21 cellular contexts compared by ENCODE assay signal in the genomic region with DNA sequence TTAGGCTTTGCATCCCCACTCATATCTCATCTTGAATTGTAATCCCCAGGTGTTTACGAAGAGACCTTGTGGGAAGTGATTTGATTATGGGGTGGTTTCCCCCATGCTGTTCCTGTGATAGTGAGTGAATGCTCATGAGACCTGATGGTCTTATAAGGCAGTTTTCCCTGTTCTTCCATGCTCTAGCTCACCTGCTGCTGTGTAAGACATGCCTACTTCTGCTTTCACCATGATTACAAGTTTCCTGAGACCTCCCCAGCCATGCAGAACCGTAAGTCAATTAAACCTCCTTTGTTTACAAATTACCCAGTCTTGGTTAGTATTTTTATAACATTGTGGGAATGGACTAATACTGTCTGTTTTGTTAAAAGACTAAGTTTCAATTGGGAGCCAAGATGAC. TPM values are rescaled to one million over a fixed set of nuclear protein-coding genes. Genes with fewer than 3 reads are reported as not detected.
A peak's percentile ranks its signal among the peaks of the same experiment; 100 is the strongest.
DNase-seq lines count a peak whose midpoint lies in the region; ATAC-seq and TF ChIP-seq lines count a peak whose summit lies in the region.
"Had no signal": no experiment of that assay in that cellular context is flagged by ENCODE, and none has a peak within 500 bp of the region (broad histone marks: within the 10 kb centered on the region; RNA-seq: fewer than 3 reads in every experiment).

No MANE protein-coding gene starts in this region.

- no peak overlapping the region for H3K4me3 Mint-ChIP-seq in immature natural killer cell
- H3K4me3 Mint-ChIP-seq: central memory CD8-positive, alpha-beta T cell; stimulated activated effector memory CD8-positive, alpha-beta T cell treated with anti-CD3 and anti-CD28 coated beads, Interleukin-12 subunit alpha, Interleukin-12 subunit beta, amount 100 ng/mL, for 72 hours had no signal

- H4K8ac ChIP-seq in trophoblast cell (ENCODE audit: low read depth, low read length): no peak overlapping the region

- peaks cover 0 to 5% (median 3%) of the 10 kb centered on the region in 3 donors for H3K27me3 Mint-ChIP-seq in immature natural killer cell (ENCODE audit: low read depth in 3 of 3)
- H3K27me3 Mint-ChIP-seq: central memory CD8-positive, alpha-beta T cell had no signal

- ATAC-seq in GM19463 (IDR thresholded peaks at IDR 0.05; ENCODE audit: unreplicated experiment) (peak; percentile 62), HG02870 (IDR thresholded peaks at IDR 0.05; ENCODE audit: unreplicated experiment) (peak; percentile 87), HG03135 (IDR thresholded peaks at IDR 0.05; ENCODE audit: unreplicated experiment) (no peak)
- ATAC-seq: stimulated activated effector memory CD8-positive, alpha-beta T cell treated with anti-CD3 and anti-CD28 coated beads, Interleukin-12 subunit alpha, Interleukin-12 subunit beta, amount 100 ng/mL, for 72 hours had no signal

- H3K27me3 ChIP-seq in OCI-LY3 (ENCODE audit: low read depth, low read length): no peaks in the 10 kb centered on the region
- no peaks in the 10 kb centered on the region for H3K27me3 ChIP-seq in trophoblast cell (ENCODE audit: insufficient read depth, low read length)
- H3K27me3 ChIP-seq: BLaER1, esophagus squamous epithelium, right atrium auricular region, tibial nerve had no signal

- peak; percentile 45 for DNase-seq in GM12865 (ENCODE audit: low read depth)
- DNase-seq in hypothalamus (lab: John Stamatoyannopoulos, UW): no peak
- DNase-seq in trophoblast cell: no peak
- DNase-seq in immature natural killer cell: no peak
- DNase-seq: anterior cingulate cortex; Calu3; effector CD4-positive, alpha-beta T cell; esophagus squamous epithelium; NCI-H1436; NCI-H774; T1000 had no signal

- no peak overlapping the region for H3K27ac Mint-ChIP-seq in immature natural killer cell
- H3K27ac Mint-ChIP-seq: stimulated activated effector memory CD8-positive, alpha-beta T cell treated with anti-CD3 and anti-CD28 coated beads, Interleukin-12 subunit alpha, Interleukin-12 subunit beta, amount 100 ng/mL, for 72 hours had no signal

- no peak overlapping the region for H2AFZ ChIP-seq in OCI-LY3 (ENCODE audit: low read depth, low read length)
- no peak overlapping the region for H2AFZ ChIP-seq in trophoblast cell (ENCODE audit: insufficient read depth, low read length, poor library complexity)

- H3K36me3 Mint-ChIP-seq in immature natural killer cell: no peaks in the 10 kb centered on the region
- H3K36me3 Mint-ChIP-seq: stimulated activated effector memory CD8-positive, alpha-beta T cell treated with anti-CD3 and anti-CD28 coated beads, Interleukin-12 subunit alpha, Interleukin-12 subunit beta, amount 100 ng/mL, for 72 hours had no signal

- no peak overlapping the region for H2BK5ac ChIP-seq in trophoblast cell (ENCODE audit: low read depth, low read length, poor library complexity)

- H4K20me1 ChIP-seq in OCI-LY3 (ENCODE audit: insufficient read depth, low read length): no peaks in the 10 kb centered on the region
- H4K20me1 ChIP-seq: BLaER1 had no signal

- H3K4ac ChIP-seq in trophoblast cell (ENCODE audit: low read depth, low read length): no peak overlapping the region

- WGBS in trophoblast cell (ENCODE audit: extremely low coverage, insufficient coverage, insufficient read length): no CpG with 5 or more reads among the region's 2 CpGs

- H3K79me1 ChIP-seq in trophoblast cell (ENCODE audit: low read length): no peaks in the 10 kb centered on the region

- H3K14ac ChIP-seq in trophoblast cell (ENCODE audit: low read length): no peak overlapping the region

- H3K4me1 ChIP-seq in OCI-LY3 (ENCODE audit: low read length): peaks cover 27% of the 10 kb centered on the region
- no peaks in the 10 kb centered on the region for H3K4me1 ChIP-seq in trophoblast cell (ENCODE audit: control insufficient read depth in 1 of 2, insufficient read depth in 2 of 2, low read length in 2 of 2)
- H3K4me1 ChIP-seq: BLaER1, esophagus squamous epithelium, right atrium auricular region, tibial nerve had no signal

- no peak overlapping the region for H4K12ac ChIP-seq in trophoblast cell (ENCODE audit: low read depth, low read length)

- H2AK5ac ChIP-seq in trophoblast cell (ENCODE audit: low read length): no peak overlapping the region

- TF ChIP-seq CTCF in GM12865 (IDR thresholded peaks at IDR 0.05; ENCODE audit: insufficient read depth, low read depth, low read length, missing control alignments) (no peak), OCI-LY3 (IDR thresholded peaks at IDR 0.05; ENCODE audit: low read depth, low read length) (no peak)

- H3K9ac ChIP-seq in OCI-LY3 (ENCODE audit: low read length) (peak overlapping the region; percentile 31; the same call in 1 of the 2 replicates), trophoblast cell (ENCODE audit: low read length) (no peak overlapping the region)
- H3K9ac ChIP-seq: BLaER1 had no signal

- no peak overlapping the region for H3K18ac ChIP-seq in trophoblast cell (ENCODE audit: low read length)

- H2BK120ac ChIP-seq in trophoblast cell (ENCODE audit: insufficient read depth, low read length, poor library complexity): no peak overlapping the region

- H3K79me2 ChIP-seq in OCI-LY3 (ENCODE audit: low read length): no peaks in the 10 kb centered on the region
- no peaks in the 10 kb centered on the region for H3K79me2 ChIP-seq in trophoblast cell (ENCODE audit: control insufficient read depth, insufficient read depth, low read length, poor library complexity)

- H3K36me3 ChIP-seq in OCI-LY3 (replicated peaks; ENCODE audit: low read depth, low read length): peaks cover 11% of the 10 kb centered on the region
- no peaks in the 10 kb centered on the region for H3K36me3 ChIP-seq in trophoblast cell (ENCODE audit: control insufficient read depth in 1 of 2, insufficient read depth in 2 of 2, low read length in 2 of 2)
- H3K36me3 ChIP-seq: BLaER1, esophagus squamous epithelium, right atrium auricular region, tibial nerve had no signal

- H3K9me3 ChIP-seq in OCI-LY3 (ENCODE audit: insufficient read depth, low read length): no peaks in the 10 kb centered on the region
- H3K9me3 ChIP-seq in trophoblast cell (ENCODE audit: insufficient read depth, low read depth, low read length): no peaks in the 10 kb centered on the region
- H3K9me3 ChIP-seq: BLaER1, esophagus squamous epithelium, right atrium auricular region, tibial nerve had no signal

- H3K4me2 ChIP-seq in OCI-LY3 (ENCODE audit: low read length) (peak overlapping the region; percentile 23), trophoblast cell (ENCODE audit: low read length) (no peak overlapping the region)
- H3K4me2 ChIP-seq: BLaER1 had no signal

- H3K27ac ChIP-seq in OCI-LY3 (ENCODE audit: low read length) (peak overlapping the region; percentile 80), trophoblast cell (ENCODE audit: low read depth, low read length) (no peak overlapping the region)
- H3K27ac ChIP-seq: BLaER1, esophagus squamous epithelium, right atrium auricular region, SK-N-MC, tibial nerve had no signal

- no peaks in the 10 kb centered on the region for H3K4me1 Mint-ChIP-seq in immature natural killer cell
- H3K4me1 Mint-ChIP-seq: central memory CD8-positive, alpha-beta T cell; stimulated activated effector memory CD8-positive, alpha-beta T cell treated with anti-CD3 and anti-CD28 coated beads, Interleukin-12 subunit alpha, Interleukin-12 subunit beta, amount 100 ng/mL, for 72 hours had no signal

- peaks cover 0 to 2% (median 0%) of the 10 kb centered on the region in 6 donors for H3K9me3 Mint-ChIP-seq in immature natural killer cell
- H3K9me3 Mint-ChIP-seq: central memory CD8-positive, alpha-beta T cell; stimulated activated effector memory CD8-positive, alpha-beta T cell treated with anti-CD3 and anti-CD28 coated beads, Interleukin-12 subunit alpha, Interleukin-12 subunit beta, amount 100 ng/mL, for 72 hours had no signal

- H3K4me3 ChIP-seq in GM12865 (ENCODE audit: low read depth, low read length): no peak overlapping the region
- H3K4me3 ChIP-seq in OCI-LY3 (ENCODE audit: low read length): peak overlapping the region; percentile 37; the same call in 1 of the 2 replicates
- H3K4me3 ChIP-seq in trophoblast cell (ENCODE audit: low read depth, low read length): no peak overlapping the region
- H3K4me3 ChIP-seq: BLaER1, esophagus squamous epithelium, right atrium auricular region, SK-N-MC, tibial nerve had no signal

- no peak overlapping the region for H3K23ac ChIP-seq in trophoblast cell (ENCODE audit: low read length)

- H4K91ac ChIP-seq in trophoblast cell (ENCODE audit: low read depth, low read length): no peak overlapping the region

- H2BK12ac ChIP-seq in trophoblast cell (ENCODE audit: low read length): no peak overlapping the region

RNA-seq across cellular contexts. Expression of a gene that starts 35.3 kb away (rescaled TPM):
- polyA plus RNA-seq in trophoblast cell (2013): 11.3 and 11.9 TPM in 2 replicates
- 10 to 100 TPM; 13.1 to 14.4 (median 14.1) TPM for polyA plus RNA-seq in immature natural killer cell
